ENCODE assay signal across 14 cellular contexts in the genomic region with DNA sequence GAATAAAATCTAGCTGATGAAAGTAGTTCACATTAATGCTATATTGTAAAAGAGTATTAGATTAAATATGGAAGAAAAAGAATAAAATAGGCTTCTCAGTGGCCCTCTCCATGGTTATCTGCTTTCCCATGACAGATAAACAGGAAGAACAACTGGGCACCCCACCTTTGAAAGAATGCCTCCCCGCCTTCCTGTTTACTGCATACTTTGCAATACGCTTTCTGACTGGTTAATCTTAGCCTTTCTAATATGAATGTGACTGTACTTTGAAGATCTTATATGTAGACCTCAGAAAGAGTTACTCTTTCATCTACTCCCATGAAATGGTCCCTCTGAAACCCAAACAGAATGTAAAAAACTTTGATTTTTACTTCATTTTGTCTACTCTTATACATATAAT.
"Had no signal": no experiment of that assay in that cellular context is flagged by ENCODE, and none has a peak within 500 bp of the region (broad histone marks: within the 10 kb centered on the region; RNA-seq: fewer than 3 reads in every experiment).

No MANE protein-coding gene starts in this region.

- H3K27me3 ChIP-seq: sigmoid colon, SJCRH30, upper lobe of right lung had no signal

- H3K27ac Mint-ChIP-seq: activated CD4-positive, alpha-beta T cell treated with anti-CD3 and anti-CD28 coated beads, Interleukin-2, amount 10 ng/mL, durations not matched to agents 24 days and 14 days; WTC11 had no signal

- ATAC-seq: effector memory CD8-positive, alpha-beta T cell; left cardiac atrium; stimulated activated naive CD8-positive, alpha-beta T cell treated with anti-CD3 and anti-CD28 coated beads, Interleukin-15, Interleukin-2, amounts not matched to agents 100 U/mL and 50 U/mL, for 24 hours; upper lobe of right lung; WTC11 had no signal

- H3K27ac ChIP-seq: coronary artery, sigmoid colon, SJCRH30, upper lobe of right lung had no signal

- H3K9me3 ChIP-seq: sigmoid colon, SJCRH30, upper lobe of right lung had no signal

- DNase-seq: activated CD4-positive, alpha-beta T cell treated with anti-CD3 and anti-CD28 coated beads, Interleukin-2, amount 10 ng/mL, durations not matched to agents 24 days and 14 days; activated effector memory CD4-positive, alpha-beta T cell treated with anti-CD3 and anti-CD28 coated beads, Interleukin-2, amount 50 U/mL, for 16 hours; effector memory CD8-positive, alpha-beta T cell; hippocampal formation; left cardiac atrium; mammary epithelial cell; sigmoid colon; SJCRH30; stimulated activated CD4-positive, alpha-beta T cell treated with anti-CD3 and anti-CD28 coated beads, Interleukin-12 subunit alpha, Interleukin-12 subunit beta, amount 100 ng/mL, for 4 hours; stimulated activated naive CD8-positive, alpha-beta T cell treated with anti-CD3 and anti-CD28 coated beads, Interleukin-15, Interleukin-2, amounts not matched to agents 100 U/mL and 50 U/mL, for 24 hours; T1000; upper lobe of right lung had no signal

- H3K36me3 ChIP-seq: sigmoid colon, SJCRH30, upper lobe of right lung had no signal

- H3K4me1 ChIP-seq: sigmoid colon, upper lobe of right lung had no signal

- H3K4me3 Mint-ChIP-seq: activated CD4-positive, alpha-beta T cell treated with anti-CD3 and anti-CD28 coated beads, Interleukin-2, amount 10 ng/mL, durations not matched to agents 24 days and 14 days; effector memory CD8-positive, alpha-beta T cell; WTC11 had no signal

- H3K36me3 Mint-ChIP-seq: WTC11 had no signal

- H3K4me3 ChIP-seq: coronary artery, sigmoid colon, SJCRH30, upper lobe of right lung had no signal
